In the genomic region with DNA sequence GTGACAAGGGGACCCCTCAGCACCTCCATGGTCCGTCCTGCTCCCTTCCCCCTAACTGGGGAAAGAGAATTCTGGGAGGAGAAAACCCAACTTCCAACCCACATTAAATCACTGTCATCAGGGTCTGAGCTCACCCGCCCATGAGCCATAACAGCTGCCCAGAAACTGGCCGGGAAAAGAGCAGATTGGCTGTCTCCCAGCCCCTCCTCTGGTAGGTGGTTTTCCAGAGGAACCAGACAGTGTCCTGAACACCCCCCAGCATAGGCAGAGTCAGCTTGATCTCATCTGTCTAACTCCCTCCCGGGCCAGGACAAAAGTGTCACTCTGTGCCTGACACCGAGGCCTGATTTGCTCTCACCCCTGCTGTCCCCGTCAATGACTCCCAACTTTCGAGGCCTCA, we compare ENCODE assay signal across 26 cellular contexts.
"Had no signal": no experiment of that assay in that cellular context is flagged by ENCODE, and none has a peak within 500 bp of the region (broad histone marks: within the 10 kb centered on the region; RNA-seq: fewer than 3 reads in every experiment).

No MANE protein-coding gene starts in this region.

- H3K4me1 ChIP-seq: ascending aorta, breast epithelium had no signal

- H3K36me3 Mint-ChIP-seq: activated naive CD4-positive, alpha-beta T cell treated with anti-CD3 and anti-CD28 coated beads, Interleukin-2, amount 50 U/mL, for 24 hours had no signal

- H3K4me3 ChIP-seq: ascending aorta, breast epithelium, PC-9 had no signal

- H3K9me3 Mint-ChIP-seq: activated naive CD4-positive, alpha-beta T cell treated with anti-CD3 and anti-CD28 coated beads, Interleukin-2, amount 50 U/mL, for 24 hours had no signal

- H3K4me1 Mint-ChIP-seq: activated naive CD8-positive, alpha-beta T cell treated with anti-CD3 and anti-CD28 coated beads, Interleukin-2, amount 10 ng/mL, durations not matched to agents 7 days and 5 days had no signal

- H3K27me3 ChIP-seq: ascending aorta, breast epithelium had no signal

- H3K27me3 Mint-ChIP-seq: activated CD4-positive, alpha-beta T cell treated with anti-CD3 and anti-CD28 coated beads, Interleukin-2, amount 10 ng/mL, durations not matched to agents 24 days and 14 days; activated naive CD4-positive, alpha-beta T cell treated with anti-CD3 and anti-CD28 coated beads, Interleukin-2, amount 50 U/mL, for 24 hours; activated naive CD8-positive, alpha-beta T cell treated with anti-CD3 and anti-CD28 coated beads, Interleukin-2, amount 10 ng/mL, durations not matched to agents 7 days and 5 days had no signal

- DNase-seq: activated CD4-positive, alpha-beta T cell treated with anti-CD3 and anti-CD28 coated beads, Interleukin-2, amount 10 ng/mL, durations not matched to agents 24 days and 14 days; activated CD4-positive, alpha-beta T cell treated with anti-CD3 and anti-CD28 coated beads, Interleukin-2, amount 50 U/mL, for 4 hours; activated CD8-positive, alpha-beta T cell treated with anti-CD3 and anti-CD28 coated beads for 36 hours; activated gamma-delta T cell; activated naive CD4-positive, alpha-beta T cell treated with Interleukin-2 at 50 U/mL for 16 hours; activated naive CD8-positive, alpha-beta T cell treated with anti-CD3 and anti-CD28 coated beads, Interleukin-2, amount 10 ng/mL, durations not matched to agents 7 days and 5 days; activated T-cell treated with anti-CD3 and anti-CD28 coated beads, Interleukin-2, amount 50 U/mL, for 24 hours; amygdala; Karpas-422; NCI-H1105; NCI-H187 treated with DMSO at 0.1 percent for 48 hours; NCI-H2081; NCI-H2171 treated with DMSO at 0.1 percent for 48 hours; NCI-H2227 treated with DMSO at 0.1 percent for 48 hours; NCI-H446; NCI-H510A treated with DMSO at 0.1 percent for 48 hours; NK-92 treated with Interleukin-12 subunit alpha and Interleukin-12 subunit beta, amount 100 ng/mL, for 24 hours; PC-9; SW 1271; T1000 had no signal

- ATAC-seq: activated CD8-positive, alpha-beta T cell treated with anti-CD3 and anti-CD28 coated beads for 36 hours; Right ventricle myocardium inferior had no signal

- H3K36me3 ChIP-seq: ascending aorta, breast epithelium had no signal

- H3K4me3 Mint-ChIP-seq: activated CD4-positive, alpha-beta T cell treated with anti-CD3 and anti-CD28 coated beads, Interleukin-2, amount 10 ng/mL, durations not matched to agents 24 days and 14 days; activated CD8-positive, alpha-beta T cell treated with anti-CD3 and anti-CD28 coated beads for 36 hours; activated naive CD4-positive, alpha-beta T cell treated with anti-CD3 and anti-CD28 coated beads, Interleukin-2, amount 50 U/mL, for 24 hours; activated naive CD8-positive, alpha-beta T cell treated with anti-CD3 and anti-CD28 coated beads, Interleukin-2, amount 10 ng/mL, durations not matched to agents 7 days and 5 days; activated T-cell treated with anti-CD3 and anti-CD28 coated beads, Interleukin-2, amount 50 U/mL, for 24 hours had no signal

- H3K27ac ChIP-seq: ascending aorta, breast epithelium, PC-9, RWPE1 had no signal

- H3K9me3 ChIP-seq: ascending aorta, breast epithelium had no signal

- H3K27ac Mint-ChIP-seq: activated CD4-positive, alpha-beta T cell treated with anti-CD3 and anti-CD28 coated beads, Interleukin-2, amount 10 ng/mL, durations not matched to agents 24 days and 14 days; activated CD8-positive, alpha-beta T cell treated with anti-CD3 and anti-CD28 coated beads for 36 hours; activated naive CD4-positive, alpha-beta T cell treated with anti-CD3 and anti-CD28 coated beads, Interleukin-2, amount 50 U/mL, for 24 hours; activated naive CD8-positive, alpha-beta T cell treated with anti-CD3 and anti-CD28 coated beads, Interleukin-2, amount 10 ng/mL, durations not matched to agents 7 days and 5 days; activated T-helper 2 cell treated with anti-CD3 and anti-CD28 coated beads, Interferon-gamma antibody, Interleukin-2, Interleukin-4, amounts not matched to agents 10 μg/mL and 5 μg/mL and 100 μg/mL, durations not matched to agents 14 hours and 24 hours and 36 hours had no signal
